ENCODE assay signal across 9 cellular contexts in the genomic region with DNA sequence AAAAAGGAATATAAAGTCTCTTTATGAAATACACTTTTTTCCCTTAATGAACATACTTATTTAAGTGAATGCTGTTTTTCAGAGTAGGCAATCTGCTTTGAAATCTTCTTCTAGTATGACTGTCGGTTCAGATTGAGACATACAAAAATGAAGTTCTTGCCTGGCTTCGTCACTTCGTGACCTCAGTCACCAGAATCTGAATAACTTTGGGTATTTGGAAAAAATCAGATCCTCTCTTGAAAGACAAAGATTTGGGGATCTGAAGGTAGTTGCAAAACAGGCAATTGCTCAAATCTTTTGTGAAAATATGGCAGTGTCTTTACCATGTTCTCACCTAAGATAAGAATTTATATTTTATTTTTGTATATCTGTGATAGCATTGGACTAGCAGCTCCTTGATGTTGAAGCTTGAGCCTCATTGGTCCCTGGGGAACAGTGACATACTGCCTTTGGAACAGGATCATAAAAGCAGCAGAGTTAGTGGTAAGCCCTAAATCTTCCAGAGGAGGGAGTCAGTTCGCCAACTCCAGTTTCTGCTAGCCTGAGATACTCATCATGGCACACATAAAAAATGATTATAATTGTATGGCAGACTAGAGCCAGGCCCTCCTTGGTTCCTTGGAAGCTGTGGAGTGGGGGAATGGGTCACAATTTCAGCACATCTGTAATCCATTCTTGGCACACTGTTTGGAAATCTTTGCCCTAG.
DNase-seq lines count a peak whose midpoint lies in the region; ATAC-seq lines count a peak whose summit lies in the region.
"Had no signal": no experiment of that assay in that cellular context is flagged by ENCODE, and none has a peak within 500 bp of the region (broad histone marks: within the 10 kb centered on the region; RNA-seq: fewer than 3 reads in every experiment).

No MANE protein-coding gene starts in this region.

- ATAC-seq in HG02759 (IDR thresholded peaks at IDR 0.05; ENCODE audit: unreplicated experiment), result no peak

- DNase-seq in NCI-H2107 treated with DMSO at 0.1 percent for 48 hours (lab: John Stamatoyannopoulos, UW; ENCODE audit: unreplicated experiment) (peak; percentile 40), NCI-H2107 (lab: John Stamatoyannopoulos, UW) (no peak), NCI-H2171 (lab: John Stamatoyannopoulos, UW) (peak; percentile 18), dedifferentiated amniotic fluid mesenchymal stem cell (ENCODE audit: extremely low spot score) (peak; percentile 65), skeletal muscle cell (ENCODE audit: low read depth) (peak; percentile 42), 8988T (no peak)
- DNase-seq in stimulated activated naive CD4-positive, alpha-beta T cell (lab: John Stamatoyannopoulos, UW), result no peak
- DNase-seq: aorta had no signal

- H3K4me3 ChIP-seq in skeletal muscle cell (ENCODE audit: low read depth, low read length), result no peak overlapping the region

Comparison
In these comparisons a context has a peak if more than half of its experiments do, and no peak if none do; other contexts are left out.
1. DNase-seq: peak in NCI-H2107 treated with DMSO at 0.1 percent for 48 hours (single experiment), NCI-H2171 (single experiment), dedifferentiated amniotic fluid mesenchymal stem cell (single experiment) and skeletal muscle cell (single experiment); none in NCI-H2107 (single experiment), stimulated activated naive CD4-positive, alpha-beta T cell (0 of 6) and 8988T (single experiment).